ENCODE assay signal across 10 cellular contexts in genomic region chr10:125148576-125148975, GRCh38. TPM values are rescaled to one million over a fixed set of nuclear protein-coding genes. Genes with fewer than 3 reads are reported as not detected.
DNase-seq lines count a peak whose midpoint lies in the region; ATAC-seq and TF ChIP-seq lines count a peak whose summit lies in the region.
"Had no signal": no experiment of that assay in that cellular context is flagged by ENCODE, and none has a peak within 500 bp of the region (broad histone marks: within the 10 kb centered on the region; RNA-seq: fewer than 3 reads in every experiment).

No MANE protein-coding gene starts in this region.

- no peak for TF ChIP-seq POLR2A in GM18505 (IDR thresholded peaks at IDR 0.05; ENCODE audit: borderline replicate concordance, extremely low read depth, insufficient read depth, insufficient read length)

- H3K4me3 ChIP-seq in HUES48 (ENCODE audit: low read depth, low read length) (no peak overlapping the region), cardiac fibroblast (replicated peaks in 1 of 2; ENCODE audit: low read depth in 2 of 2, low read length in 2 of 2) (no peak overlapping the region), lung (no peak overlapping the region), subcutaneous abdominal adipose tissue (ENCODE audit: low read depth in 1 of 5, low read length in 5 of 5) (no peak overlapping the region)

- H3K9ac ChIP-seq in HUES48 (ENCODE audit: low read depth, low read length): no peak overlapping the region
- no peak overlapping the region for H3K9ac ChIP-seq in subcutaneous abdominal adipose tissue (ENCODE audit: low read length in 5 of 5)

- 60 to 67% methylated on average over 5 of the region's 5 CpGs for WGBS in lung, 2 donors

- H3K9me3 ChIP-seq in HUES48 (ENCODE audit: control insufficient read depth, insufficient read depth, low read length) (no peaks in the 10 kb centered on the region), lung (ENCODE audit: control insufficient read depth in 2 of 2, insufficient read depth in 1 of 2, low read length in 1 of 2) (no peaks in the 10 kb centered on the region), subcutaneous abdominal adipose tissue (ENCODE audit: control insufficient read depth in 5 of 5, low read length in 5 of 5) (no peaks in the 10 kb centered on the region)

- DNase-seq in cardiac fibroblast (ENCODE audit: low read depth in 2 of 2) (peak; percentile 20 to 41), lung (ENCODE audit: low spot score) (no peak), RKO (ENCODE audit: low spot score) (no peak), epidermal melanocyte (ENCODE audit: insufficient read length, low spot score) (no peak), NCI-H2227 (lab: John Stamatoyannopoulos, UW; ENCODE audit: unreplicated experiment) (no peak)
- DNase-seq: activated B cell treated with CpG ODN at 0.5 μM for 24 hours; effector CD8-positive, alpha-beta T cell had no signal

- H3K36me3 ChIP-seq in HUES48 (ENCODE audit: control insufficient read depth, insufficient read depth, low read length): peaks cover 49% of the 10 kb centered on the region
- H3K36me3 ChIP-seq in lung (ENCODE audit: control insufficient read depth in 2 of 2, insufficient read depth in 2 of 2, low read length in 2 of 2): no peaks in the 10 kb centered on the region
- H3K36me3 ChIP-seq in subcutaneous abdominal adipose tissue (ENCODE audit: control insufficient read depth in 5 of 5, insufficient read depth in 5 of 5, low read length in 5 of 5): peaks cover 0 to 5% (median 3%) of the 10 kb centered on the region in 5 donors

- H3K27ac ChIP-seq in HUES48 (ENCODE audit: low read depth, low read length): peak overlapping the region; percentile 46
- peak overlapping the region; percentile 2 to 89 for H3K27ac ChIP-seq in lung (ENCODE audit: low read depth in 1 of 2, low read length in 1 of 2)
- peak overlapping the region; percentile 75 for H3K27ac ChIP-seq in subcutaneous abdominal adipose tissue (ENCODE audit: low read depth, low read length)

- no peak for TF ChIP-seq CTCF in cardiac fibroblast (IDR thresholded peaks at IDR 0.05; ENCODE audit: low read depth, low read length)
- TF ChIP-seq CTCF in lung (IDR thresholded peaks at IDR 0.05; ENCODE audit: control extremely low read depth, extremely low read depth): no peak

- no peaks in the 10 kb centered on the region for H3K27me3 ChIP-seq in HUES48 (ENCODE audit: control insufficient read depth, insufficient read depth, low read length)
- no peaks in the 10 kb centered on the region for H3K27me3 ChIP-seq in lung (ENCODE audit: control insufficient read depth, insufficient read depth)
- H3K27me3 ChIP-seq in subcutaneous abdominal adipose tissue (ENCODE audit: control insufficient read depth in 5 of 5, insufficient read depth in 4 of 5, low read length in 5 of 5): no peaks in the 10 kb centered on the region

- H3K4me1 ChIP-seq in HUES48 (ENCODE audit: control insufficient read depth, insufficient read depth, low read length) (peaks cover 79% of the 10 kb centered on the region), lung (ENCODE audit: control insufficient read depth in 2 of 2, insufficient read depth in 2 of 2, low read length in 2 of 2) (peaks cover 54 to 63% of the 10 kb centered on the region in 2 donors), subcutaneous abdominal adipose tissue (ENCODE audit: control insufficient read depth in 5 of 5, insufficient read depth in 5 of 5, low read length in 5 of 5) (peaks cover 17 to 76% (median 56%) of the 10 kb centered on the region in 5 donors)

- ATAC-seq in lung (ENCODE audit: insufficient read depth, low FRiP score) (no peak), GM18505 (IDR thresholded peaks at IDR 0.05; ENCODE audit: unreplicated experiment) (no peak)

RNA-seq across cellular contexts. Expression of gene CTBP2, which starts 11.8 kb away (rescaled TPM):
- total RNA-seq in lung: 10 to 100 TPM; 74.9 to 80.6 TPM
- polyA plus RNA-seq in lung: 10 to 100 TPM; 19.2 to 51.6 TPM

Comparison
In these comparisons a context has a peak if more than half of its experiments do, and no peak if none do; other contexts are left out.
1. DNase-seq: peak in cardiac fibroblast (2 of 2); none in lung (single experiment), RKO (single experiment), epidermal melanocyte (single experiment) and NCI-H2227 (single experiment).
2. Peak in every context shown above with its lines, with median percentiles within 50 percentile points of each other: H3K27ac ChIP-seq.